1 cellular context compared by ENCODE assay signal in the genomic region with DNA sequence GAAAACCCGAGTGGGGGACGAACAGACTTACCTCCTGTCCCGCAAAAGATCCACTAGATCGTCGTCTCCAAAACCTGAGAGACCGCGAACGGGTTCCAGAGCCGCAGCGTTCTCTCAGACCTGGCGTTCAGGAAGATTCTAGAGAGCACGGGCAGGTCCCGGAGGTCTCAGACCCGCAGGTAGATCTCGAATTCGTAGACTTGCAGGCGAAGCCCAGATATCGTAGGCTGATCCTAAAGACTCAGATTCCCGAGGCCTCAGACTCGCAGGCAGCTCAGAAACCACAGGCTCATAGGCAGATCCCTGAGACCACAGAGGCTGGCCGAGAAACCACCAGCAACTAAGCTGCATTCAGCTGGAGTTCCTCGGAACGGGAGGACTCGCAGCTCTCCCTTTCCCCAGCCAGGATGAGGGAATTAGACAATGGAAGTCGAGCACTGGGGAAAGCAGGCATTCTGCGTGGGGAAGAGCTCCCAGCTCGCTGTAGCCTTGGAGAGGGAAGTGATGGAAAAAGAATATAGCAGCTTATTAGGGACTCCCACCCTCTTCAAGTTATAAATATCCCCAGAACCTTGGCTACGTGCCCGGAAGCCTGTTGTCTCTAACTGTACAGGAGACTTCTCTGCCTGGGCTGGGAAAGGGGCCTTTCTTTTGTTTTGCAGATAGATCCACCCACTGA.
TF ChIP-seq lines count a peak whose summit lies in the region.

A gene (minus strand): TSS at position 502 of the 679 bp plus-strand sequence. CDS start 1,831 bp downstream, outside the sequence.

TF ChIP-seq in H1, 55 proteins besides CTCF, POLR2A, EP300 and RAD21:
- TF ChIP-seq EZH2 (IDR thresholded peaks at IDR 0.05; ENCODE audit: low read depth, low read length, severe bottlenecking) (peak; percentile 67), BACH1 (IDR thresholded peaks at IDR 0.05; ENCODE audit: low read length) (no peak), SUZ12 (IDR thresholded peaks at IDR 0.05; ENCODE audit: low read length) (peak; percentile 79)
